In genomic region chr5:58773744-58774441, GRCh38 we compare ENCODE assay signal across 14 cellular contexts.
DNase-seq lines count a peak whose midpoint lies in the region; ATAC-seq and TF ChIP-seq lines count a peak whose summit lies in the region.
"Had no signal": no experiment of that assay in that cellular context is flagged by ENCODE, and none has a peak within 500 bp of the region (broad histone marks: within the 10 kb centered on the region; RNA-seq: fewer than 3 reads in every experiment).

No MANE protein-coding gene starts in this region.

- peaks cover 6% of the 10 kb centered on the region for H3K4me1 ChIP-seq in left ventricle myocardium inferior
- no peaks in the 10 kb centered on the region for H3K4me1 ChIP-seq in osteoblast (ENCODE audit: insufficient read depth, low read length)
- H3K4me1 ChIP-seq in CD8-positive, alpha-beta memory T cell (ENCODE audit: insufficient read depth, low read length) = no peaks in the 10 kb centered on the region
- H3K4me1 ChIP-seq: spleen had no signal

- H2AFZ ChIP-seq in osteoblast (ENCODE audit: low read length) = no peak overlapping the region
- H2AFZ ChIP-seq: hepatocyte had no signal

- POLR2A ChIA-PET in CD8-positive, alpha-beta memory T cell (lab: Charles Lee) = no interaction called here

- no peaks in the 10 kb centered on the region for H3K9me3 ChIP-seq in left ventricle myocardium inferior (replicated peaks)
- no peaks in the 10 kb centered on the region for H3K9me3 ChIP-seq in osteoblast (ENCODE audit: low read depth, low read length)
- H3K9me3 ChIP-seq in CD8-positive, alpha-beta memory T cell (ENCODE audit: low read length) = no peaks in the 10 kb centered on the region
- H3K9me3 ChIP-seq: spleen had no signal

- CTCF ChIA-PET in CD8-positive, alpha-beta memory T cell (lab: Charles Lee) = no interaction called here

- no peak overlapping the region for H3K4me3 Mint-ChIP-seq in stimulated activated naive B cell treated with anti-CD40 and anti-IgM and Interleukin-4, amounts not matched to agents 10 μg/mL and 1 μg/mL and 100 μg/mL, for 72 hours
- H3K4me3 Mint-ChIP-seq in CD8-positive, alpha-beta memory T cell = no peak overlapping the region
- H3K4me3 Mint-ChIP-seq: activated naive CD4-positive, alpha-beta T cell treated with anti-CD3 and anti-CD28 coated beads, Interleukin-2, amount 50 U/mL, for 24 hours had no signal

- H3K36me3 ChIP-seq in left ventricle myocardium inferior = no peaks in the 10 kb centered on the region
- no peaks in the 10 kb centered on the region for H3K36me3 ChIP-seq in osteoblast (ENCODE audit: insufficient read depth, low read length)
- H3K36me3 ChIP-seq in CD8-positive, alpha-beta memory T cell (ENCODE audit: insufficient read depth, low read length) = no peaks in the 10 kb centered on the region
- H3K36me3 ChIP-seq: spleen had no signal

- intact Hi-C loops in left ventricle myocardium inferior (cut with micrococcal nuclease) = no loop called here

- no peak overlapping the region for H3K27ac ChIP-seq in left ventricle myocardium inferior (replicated peaks)
- no peak overlapping the region for H3K27ac ChIP-seq in substantia nigra (ENCODE audit: low read depth, low read length, poor library complexity, severe bottlenecking)
- H3K27ac ChIP-seq in osteoblast (ENCODE audit: low read depth, low read length) = no peak overlapping the region
- H3K27ac ChIP-seq in CD8-positive, alpha-beta memory T cell (ENCODE audit: low read depth, low read length) = no peak overlapping the region
- H3K27ac ChIP-seq: hepatocyte, spleen had no signal

- H3K36me3 Mint-ChIP-seq in stimulated activated naive B cell treated with anti-CD40 and anti-IgM and Interleukin-4, amounts not matched to agents 10 μg/mL and 1 μg/mL and 100 μg/mL, for 72 hours = no peaks in the 10 kb centered on the region
- no peaks in the 10 kb centered on the region for H3K36me3 Mint-ChIP-seq in CD8-positive, alpha-beta memory T cell
- H3K36me3 Mint-ChIP-seq: activated naive CD4-positive, alpha-beta T cell treated with anti-CD3 and anti-CD28 coated beads, Interleukin-2, amount 50 U/mL, for 24 hours had no signal

- H3K27me3 ChIP-seq in left ventricle myocardium inferior (ENCODE audit: low read depth) (no peaks in the 10 kb centered on the region), osteoblast (ENCODE audit: insufficient read depth, low read length) (no peaks in the 10 kb centered on the region)
- no peaks in the 10 kb centered on the region for H3K27me3 ChIP-seq in CD8-positive, alpha-beta memory T cell (ENCODE audit: insufficient read depth, low read length, poor library complexity, severe bottlenecking)
- H3K27me3 ChIP-seq: hepatocyte, spleen had no signal

- ATAC-seq in stimulated activated naive B cell treated with anti-CD40 and anti-IgM and Interleukin-4, amounts not matched to agents 10 μg/mL and 1 μg/mL and 100 μg/mL, for 72 hours (replicated peaks) = no peak

- H4K20me1 ChIP-seq in osteoblast (ENCODE audit: insufficient read depth, low read length) = no peaks in the 10 kb centered on the region

- H3K27me3 Mint-ChIP-seq in stimulated activated naive B cell treated with anti-CD40 and anti-IgM and Interleukin-4, amounts not matched to agents 10 μg/mL and 1 μg/mL and 100 μg/mL, for 72 hours = peaks cover 0 to 3% of the 10 kb centered on the region in 2 donors
- peaks cover 4 to 14% of the 10 kb centered on the region in 2 donors for H3K27me3 Mint-ChIP-seq in CD8-positive, alpha-beta memory T cell
- H3K27me3 Mint-ChIP-seq: activated naive CD4-positive, alpha-beta T cell treated with anti-CD3 and anti-CD28 coated beads, Interleukin-2, amount 50 U/mL, for 24 hours had no signal

- H3K4me3 ChIP-seq in left ventricle myocardium inferior (no peak overlapping the region), osteoblast (ENCODE audit: insufficient read depth, low read length) (no peak overlapping the region)
- H3K4me3 ChIP-seq in CD8-positive, alpha-beta memory T cell (ENCODE audit: low read length) = no peak overlapping the region
- H3K4me3 ChIP-seq: hepatocyte, lung, spleen had no signal

- no peak overlapping the region for H3K4me2 ChIP-seq in osteoblast (ENCODE audit: insufficient read depth, low read length)
- H3K4me2 ChIP-seq: hepatocyte had no signal

- H3K79me2 ChIP-seq in osteoblast (ENCODE audit: insufficient read depth, low read length) = no peaks in the 10 kb centered on the region
- H3K79me2 ChIP-seq: hepatocyte had no signal

- TF ChIP-seq CTCF in left ventricle myocardium inferior (IDR thresholded peaks at IDR 0.05; ENCODE audit: borderline replicate concordance) = no peak
- no peak for TF ChIP-seq CTCF in osteoblast (IDR thresholded peaks at IDR 0.05; ENCODE audit: extremely low read depth, low read depth, low read length)

- peak; percentile 42 for DNase-seq in NCI-H82 (lab: John Stamatoyannopoulos, UW)
- no peak for DNase-seq in NCI-H82 treated with DMSO at 0.1 percent for 48 hours (lab: John Stamatoyannopoulos, UW; ENCODE audit: unreplicated experiment)
- peak; percentile 33 for DNase-seq in NCI-H774 (lab: John Stamatoyannopoulos, UW)
- DNase-seq in left ventricle myocardium inferior = peak; percentile 41
- peak in 30 of 49 donors; percentile 2 to 56 (median 28) for DNase-seq in substantia nigra (lab: John Stamatoyannopoulos, UW)
- no peak for DNase-seq in stimulated activated naive B cell treated with anti-CD40 and anti-IgM and Interleukin-4, amounts not matched to agents 10 μg/mL and 1 μg/mL and 100 μg/mL, for 72 hours
- no peak for DNase-seq in osteoblast (ENCODE audit: insufficient read length, low spot score, missing footprints)
- no peak for DNase-seq in CD8-positive, alpha-beta memory T cell
- DNase-seq: activated CD4-positive, CD25-positive, alpha-beta regulatory T cell; activated CD8-positive, alpha-beta memory T cell treated with anti-CD3 and anti-CD28 coated beads, Interleukin-2, amount 50 U/mL, for 48 hours; spleen had no signal

- peaks cover 0 to 2% of the 10 kb centered on the region in 2 donors for H3K9me3 Mint-ChIP-seq in stimulated activated naive B cell treated with anti-CD40 and anti-IgM and Interleukin-4, amounts not matched to agents 10 μg/mL and 1 μg/mL and 100 μg/mL, for 72 hours
- H3K9me3 Mint-ChIP-seq in CD8-positive, alpha-beta memory T cell = peaks cover 0 to under 1% (median 0%) of the 10 kb centered on the region in 5 donors
- H3K9me3 Mint-ChIP-seq: activated naive CD4-positive, alpha-beta T cell treated with anti-CD3 and anti-CD28 coated beads, Interleukin-2, amount 50 U/mL, for 24 hours had no signal

- H3K27ac Mint-ChIP-seq in stimulated activated naive B cell treated with anti-CD40 and anti-IgM and Interleukin-4, amounts not matched to agents 10 μg/mL and 1 μg/mL and 100 μg/mL, for 72 hours = no peak overlapping the region
- no peak overlapping the region for H3K27ac Mint-ChIP-seq in CD8-positive, alpha-beta memory T cell
- H3K27ac Mint-ChIP-seq: activated naive CD4-positive, alpha-beta T cell treated with anti-CD3 and anti-CD28 coated beads, Interleukin-2, amount 50 U/mL, for 24 hours had no signal

- peaks cover 15 to 29% of the 10 kb centered on the region in 2 donors for H3K4me1 Mint-ChIP-seq in stimulated activated naive B cell treated with anti-CD40 and anti-IgM and Interleukin-4, amounts not matched to agents 10 μg/mL and 1 μg/mL and 100 μg/mL, for 72 hours
- no peaks in the 10 kb centered on the region for H3K4me1 Mint-ChIP-seq in CD8-positive, alpha-beta memory T cell
- H3K4me1 Mint-ChIP-seq: activated naive CD4-positive, alpha-beta T cell treated with anti-CD3 and anti-CD28 coated beads, Interleukin-2, amount 50 U/mL, for 24 hours had no signal

Comparison
In these comparisons a context has a peak if more than half of its experiments do, and no peak if none do; other contexts are left out.
1. DNase-seq: peak in NCI-H82 (single experiment), NCI-H774 (single experiment), left ventricle myocardium inferior (single experiment) and substantia nigra (30 of 49); none in NCI-H82 treated with DMSO at 0.1 percent for 48 hours (single experiment), stimulated activated naive B cell treated with anti-CD40 and anti-IgM and Interleukin-4, amounts not matched to agents 10 μg/mL and 1 μg/mL and 100 μg/mL, for 72 hours (single experiment), osteoblast (single experiment) and CD8-positive, alpha-beta memory T cell (0 of 5).